ENCODE assay signal across 17 cellular contexts in the genomic region with DNA sequence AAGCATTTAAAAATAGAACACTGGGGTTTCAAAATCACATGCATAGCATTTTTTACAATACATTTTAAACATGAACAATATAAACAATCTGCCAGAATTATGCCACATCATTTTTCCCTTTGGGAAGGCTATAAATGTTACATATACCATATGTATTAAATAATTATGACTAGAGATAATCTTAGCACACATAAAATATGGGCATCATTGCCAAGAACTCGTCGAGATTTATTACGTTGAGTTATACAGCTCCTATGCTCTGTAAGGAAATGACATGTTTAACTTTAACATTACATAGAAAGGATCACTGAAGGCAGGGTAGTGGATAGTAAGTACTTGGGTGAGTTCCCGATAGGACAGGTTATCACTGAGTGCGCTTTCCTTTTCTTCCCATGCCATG.
DNase-seq lines count a peak whose midpoint lies in the region; ATAC-seq and TF ChIP-seq lines count a peak whose summit lies in the region.
"Had no signal": no experiment of that assay in that cellular context is flagged by ENCODE, and none has a peak within 500 bp of the region (broad histone marks: within the 10 kb centered on the region; RNA-seq: fewer than 3 reads in every experiment).

No MANE protein-coding gene starts in this region.

- in situ Hi-C loops in G401 (cut with HindIII; ENCODE audit: low sequenced_read_pairs), result no loop called here

- no peak overlapping the region for H2AFZ ChIP-seq in hepatocyte

- H3K4me3 ChIP-seq in LNCaP clone FGC (ENCODE audit: low read depth, low read length) (no peak overlapping the region), hepatocyte (no peak overlapping the region)
- H3K4me3 ChIP-seq: SJSA1 had no signal

- H3K36me3 Mint-ChIP-seq in chondrocyte (ENCODE audit: low read depth) (no peaks in the 10 kb centered on the region), osteocyte (ENCODE audit: unreplicated experiment) (no peaks in the 10 kb centered on the region)

- no peak for ATAC-seq in HG03354 (IDR thresholded peaks at IDR 0.05; ENCODE audit: poor library complexity, severe bottlenecking, unreplicated experiment)
- ATAC-seq: HCT116 had no signal

- peak overlapping the region; percentile 68 for H3K27ac Mint-ChIP-seq in chondrocyte (ENCODE audit: unreplicated experiment)
- peak overlapping the region; percentile 15 for H3K27ac Mint-ChIP-seq in osteocyte (ENCODE audit: unreplicated experiment)

- no peak overlapping the region for H3K4me2 ChIP-seq in hepatocyte

- no peaks in the 10 kb centered on the region for H3K9me3 Mint-ChIP-seq in chondrocyte (ENCODE audit: low read depth)
- no peaks in the 10 kb centered on the region for H3K9me3 Mint-ChIP-seq in osteocyte (ENCODE audit: unreplicated experiment)

- peak overlapping the region; percentile 7 for H3K27ac ChIP-seq in hepatocyte
- H3K27ac ChIP-seq: SJSA1 had no signal

- H3K27me3 Mint-ChIP-seq in chondrocyte (ENCODE audit: low read depth), result no peaks in the 10 kb centered on the region
- H3K27me3 Mint-ChIP-seq in osteocyte (ENCODE audit: unreplicated experiment), result no peaks in the 10 kb centered on the region

- no peak overlapping the region for H3K4me3 Mint-ChIP-seq in chondrocyte (ENCODE audit: unreplicated experiment)
- no peak overlapping the region for H3K4me3 Mint-ChIP-seq in osteocyte (ENCODE audit: unreplicated experiment)

- no peaks in the 10 kb centered on the region for H3K9me3 ChIP-seq in hepatocyte (ENCODE audit: low read depth)
- H3K9me3 ChIP-seq: SJSA1 had no signal

- peak; percentile 64 for DNase-seq in LNCaP clone FGC (ENCODE audit: low read depth)
- no peak for DNase-seq in chondrocyte (ENCODE audit: low spot score)
- no peak for DNase-seq in hepatocyte (ENCODE audit: low spot score)
- DNase-seq in osteocyte (ENCODE audit: extremely low spot score, unreplicated experiment), result no peak
- no peak for DNase-seq in G401 (ENCODE audit: low spot score)
- DNase-seq in nucleus accumbens (lab: John Stamatoyannopoulos, UW), result no peak
- DNase-seq: AML-193, COR-L47, DMS153, MV-4-11, NCI-H1930, NCI-H2171, NCI-H446 treated with DMSO at 0.1 percent for 48 hours, NCI-H748 treated with DMSO at 0.1 percent for 48 hours had no signal

- TF ChIP-seq CTCF in LNCaP clone FGC (IDR thresholded peaks at IDR 0.05; ENCODE audit: control insufficient read depth, extremely low read depth, insufficient read depth) (no peak), chondrocyte (IDR thresholded peaks at IDR 0.05) (no peak), hepatocyte (IDR thresholded peaks at IDR 0.05; ENCODE audit: poor library complexity) (no peak), osteocyte (IDR thresholded peaks at IDR 0.05) (no peak)

- H3K4me1 ChIP-seq in hepatocyte (ENCODE audit: insufficient read depth), result peaks cover 7% of the 10 kb centered on the region

- H3K4me1 Mint-ChIP-seq in chondrocyte (ENCODE audit: low read depth), result peaks cover 30% of the 10 kb centered on the region
- H3K4me1 Mint-ChIP-seq in osteocyte (ENCODE audit: unreplicated experiment), result peaks cover 29% of the 10 kb centered on the region

- WGBS in hepatocyte (ENCODE audit: low lambda C conversion rate, missing lambda C conversion rate), result 66% methylated on average over 5 of the region's 5 CpGs

- peaks cover 3% of the 10 kb centered on the region for H4K20me1 ChIP-seq in hepatocyte (ENCODE audit: insufficient read depth, poor library complexity, severe bottlenecking)

- no peaks in the 10 kb centered on the region for H3K36me3 ChIP-seq in hepatocyte (replicated peaks; ENCODE audit: insufficient read depth, low read depth)
- H3K36me3 ChIP-seq: SJSA1 had no signal

- H3K27me3 ChIP-seq in hepatocyte, result no peaks in the 10 kb centered on the region
- H3K27me3 ChIP-seq: SJSA1 had no signal

- H3K9me2 ChIP-seq in hepatocyte (replicated peaks; ENCODE audit: insufficient read depth), result no peaks in the 10 kb centered on the region

- peaks cover 50% of the 10 kb centered on the region for H3K79me2 ChIP-seq in hepatocyte
